ENCODE assay signal across 8 cellular contexts in genomic region chr11:66510271-66510989, GRCh38. TPM values are rescaled to one million over a fixed set of nuclear protein-coding genes. Genes with fewer than 3 reads are reported as not detected.
DNase-seq lines count a peak whose midpoint lies in the region; ATAC-seq and TF ChIP-seq lines count a peak whose summit lies in the region.

BBS1 (plus strand) TSS chr11:66510635; CDS start chr11:66510660, 25 bp downstream.

- peak within 1 kb of the TSS; percentile 87 to 94 (median 88) for H3K4me3 Mint-ChIP-seq in CD4-positive, CD25-positive, alpha-beta regulatory T cell

- no peaks in the 10 kb centered on the region for H3K27me3 ChIP-seq in CD4-positive, CD25-positive, alpha-beta regulatory T cell (ENCODE audit: control insufficient read depth, insufficient read depth, low read length)
- no peaks in the 10 kb centered on the region for H3K27me3 ChIP-seq in HUES64 (ENCODE audit: insufficient read depth, low read length)
- no peaks in the 10 kb centered on the region for H3K27me3 ChIP-seq in PC-3 (ENCODE audit: low read length)
- no peaks in the 10 kb centered on the region for H3K27me3 ChIP-seq in esophagus (ENCODE audit: control insufficient read depth in 1 of 2, insufficient read depth in 2 of 2, low read length in 2 of 2)
- H3K27me3 ChIP-seq in muscle layer of colon (ENCODE audit: control insufficient read depth in 1 of 2, insufficient read depth in 2 of 2, low read length in 2 of 2) = no peaks in the 10 kb centered on the region

- POLR2A ChIA-PET in PC-3 (lab: Charles Lee; ENCODE audit: unreplicated experiment) = interaction anchor here (0.6 kb wide), 1 partner anchor 99 kb away, joined by 6 read pairs; no protein-coding TSS in a partner anchor

- peaks cover 10% of the 10 kb centered on the region for H3K36me3 Mint-ChIP-seq in CD4-positive, CD25-positive, alpha-beta regulatory T cell

- peak within 1 kb of the TSS; percentile 14 to 82 (median 80) for H3K27ac Mint-ChIP-seq in CD4-positive, CD25-positive, alpha-beta regulatory T cell

- H3K79me2 ChIP-seq in PC-3 (ENCODE audit: low read length) = peaks cover 12% of the 10 kb centered on the region

- H2AFZ ChIP-seq in PC-3 (ENCODE audit: low read length) = peak within 1 kb of the TSS; percentile 86

- no peaks in the 10 kb centered on the region for H3K27me3 Mint-ChIP-seq in CD4-positive, CD25-positive, alpha-beta regulatory T cell

- peaks cover 5% of the 10 kb centered on the region for H3K36me3 ChIP-seq in CD4-positive, CD25-positive, alpha-beta regulatory T cell (ENCODE audit: control insufficient read depth, insufficient read depth, low read length)
- H3K36me3 ChIP-seq in HUES64 (ENCODE audit: insufficient read depth, low read length) (peaks cover 27% of the 10 kb centered on the region), PC-3 (ENCODE audit: low read depth, low read length) (peaks cover 3% of the 10 kb centered on the region; the same call in 1 of the 2 replicates), esophagus (ENCODE audit: control insufficient read depth in 2 of 2, insufficient read depth in 2 of 2, low read length in 1 of 2) (peaks cover 2 to 3% of the 10 kb centered on the region in 2 donors), muscle layer of colon (ENCODE audit: insufficient read depth, low read length) (peaks cover 8% of the 10 kb centered on the region)

- H3K27ac ChIP-seq in CD4-positive, CD25-positive, alpha-beta regulatory T cell (ENCODE audit: insufficient read depth, low read length, poor library complexity, severe bottlenecking) = peak within 1 kb of the TSS; percentile 28
- peak within 1 kb of the TSS; percentile 81 for H3K27ac ChIP-seq in HUES64 (ENCODE audit: low read depth, low read length)
- H3K27ac ChIP-seq in PC-3 (ENCODE audit: low read length) = no peak within 1 kb of the TSS
- peak within 1 kb of the TSS; percentile 5 to 51 for H3K27ac ChIP-seq in esophagus (ENCODE audit: low read depth in 2 of 2, low read length in 1 of 2)
- peak within 1 kb of the TSS; percentile 70 for H3K27ac ChIP-seq in muscle layer of colon (ENCODE audit: low read depth, low read length)

- TF ChIP-seq CTCF in PC-3 (conservative IDR thresholded peaks at IDR 0.05; ENCODE audit: low read depth, low read length) = no peak

- TSS peak; percentile 42 for BruUV-seq in PC-3 (replicated peaks; lab: Mats Ljungman, UMichigan)

- H4K20me1 ChIP-seq in PC-3 (ENCODE audit: low read length) = no peaks in the 10 kb centered on the region

- WGBS in HUES64 = 7% methylated on average over 31 of the region's 31 CpGs
- WGBS in esophagus, 2 donors = 1 to 2% methylated on average over 31 of the region's 31 CpGs

- DNase-seq in CD4-positive, CD25-positive, alpha-beta regulatory T cell = peak; percentile 70 to 80 (median 79)
- DNase-seq in PC-3 = peak; percentile 86
- peak; percentile 90 for DNase-seq in activated T-cell treated with anti-CD3 and anti-CD28 coated beads, Interleukin-2, amount 50 U/mL, for 1 hour
- peak; percentile 91 for DNase-seq in stimulated activated CD8-positive, alpha-beta memory T cell treated with anti-CD3 and anti-CD28 coated beads, Interleukin-4, amount 100 ng/mL, for 48 hours

- peaks cover 5 to 19% (median 11%) of the 10 kb centered on the region in 4 donors for H3K4me1 Mint-ChIP-seq in CD4-positive, CD25-positive, alpha-beta regulatory T cell

- no peaks in the 10 kb centered on the region for H3K9me2 ChIP-seq in PC-3 (replicated peaks; ENCODE audit: low read length)

- ATAC-seq in CD4-positive, CD25-positive, alpha-beta regulatory T cell (ENCODE audit: low read depth in 2 of 2) = peak; percentile 92 to 96
- ATAC-seq in GM19455 (IDR thresholded peaks at IDR 0.05; ENCODE audit: unreplicated experiment) (peak; percentile 82), PC-3 (peak; percentile 99)

- H3K9ac ChIP-seq in HUES64 (ENCODE audit: low read depth, low read length) (peak within 1 kb of the TSS; percentile 83), PC-3 (ENCODE audit: low read length) (peak within 1 kb of the TSS; percentile 75), muscle layer of colon (ENCODE audit: low read length) (peak within 1 kb of the TSS; percentile 76)

- H3K4me1 ChIP-seq in CD4-positive, CD25-positive, alpha-beta regulatory T cell (ENCODE audit: control insufficient read depth, insufficient read depth, low read length, poor library complexity, severe bottlenecking) = peaks cover 10% of the 10 kb centered on the region
- H3K4me1 ChIP-seq in HUES64 (ENCODE audit: insufficient read depth, low read length) (peaks cover 7% of the 10 kb centered on the region; the same call in 1 of the 2 replicates), PC-3 (ENCODE audit: insufficient read depth, low read length) (peaks cover 10% of the 10 kb centered on the region), esophagus (ENCODE audit: control insufficient read depth in 2 of 2, insufficient read depth in 2 of 2, low read length in 1 of 2) (peaks cover 0 to 2% of the 10 kb centered on the region in 2 donors), muscle layer of colon (ENCODE audit: insufficient read depth, low read length) (peaks cover 13% of the 10 kb centered on the region)

- peak within 1 kb of the TSS; percentile 85 for H3K4me2 ChIP-seq in PC-3 (ENCODE audit: low read length)

- no peaks in the 10 kb centered on the region for H3F3A ChIP-seq in PC-3 (ENCODE audit: low read length, unreplicated experiment)

- intact Hi-C loops in PC-3 (cut with micrococcal nuclease) = no loop called here

- no peaks in the 10 kb centered on the region for H3K9me3 ChIP-seq in CD4-positive, CD25-positive, alpha-beta regulatory T cell (ENCODE audit: control insufficient read depth in 2 of 2, low read length in 2 of 2)
- no peaks in the 10 kb centered on the region for H3K9me3 ChIP-seq in HUES64 (ENCODE audit: insufficient read depth, low read depth, low read length)
- no peaks in the 10 kb centered on the region for H3K9me3 ChIP-seq in PC-3 (ENCODE audit: low read length)
- no peaks in the 10 kb centered on the region for H3K9me3 ChIP-seq in esophagus (ENCODE audit: control insufficient read depth in 2 of 2, insufficient read depth in 1 of 2, low read depth in 1 of 2, low read length in 1 of 2)
- no peaks in the 10 kb centered on the region for H3K9me3 ChIP-seq in muscle layer of colon (ENCODE audit: low read length)

- H3K9me3 Mint-ChIP-seq in CD4-positive, CD25-positive, alpha-beta regulatory T cell = peaks cover 0 to 2% (median 0%) of the 10 kb centered on the region in 7 donors

- CTCF ChIA-PET in PC-3 (lab: Charles Lee) = interaction anchor here (1.0 kb wide), 1 partner anchor 30 kb away, joined by 3 read pairs; the partner anchor contains the start of gene DPP3

- H3K4me3 ChIP-seq in CD4-positive, CD25-positive, alpha-beta regulatory T cell (ENCODE audit: low read depth, low read length) = peak within 1 kb of the TSS; percentile 95
- H3K4me3 ChIP-seq in HUES64 (ENCODE audit: low read length) = peak within 1 kb of the TSS; percentile 95
- peak within 1 kb of the TSS; percentile 88 for H3K4me3 ChIP-seq in PC-3 (ENCODE audit: low read length)
- H3K4me3 ChIP-seq in esophagus (ENCODE audit: low read depth in 1 of 2, low read length in 2 of 2) = peak within 1 kb of the TSS; percentile 59 to 79
- peak within 1 kb of the TSS; percentile 47 to 96 for H3K4me3 ChIP-seq in muscle layer of colon (ENCODE audit: low read depth in 1 of 2, low read length in 2 of 2)

RNA-seq across cellular contexts. Expression of gene BBS1, which starts in this region (rescaled TPM):
- 16.4 TPM for total RNA-seq in CD4-positive, CD25-positive, alpha-beta regulatory T cell
- polyA plus RNA-seq in CD4-positive, CD25-positive, alpha-beta regulatory T cell = 1 to 10 TPM; 5.6 to 9.4 (median 7.0) TPM
- 11.1 TPM for polyA plus RNA-seq in HUES64 (2013, experiment 1 of 2)
- polyA plus RNA-seq in HUES64 (2013, experiment 2 of 2) = 15.4 TPM
- total RNA-seq in PC-3 (2014; rRNA removed) = 24.4 and 28.4 TPM in 2 replicates
- 10 to 100 TPM in 1 of 2 donors, 1 to 10 TPM in 1; 9.3 to 15.3 TPM for polyA plus RNA-seq in esophagus
